ENCODE assay signal across 9 cellular contexts in the genomic region with DNA sequence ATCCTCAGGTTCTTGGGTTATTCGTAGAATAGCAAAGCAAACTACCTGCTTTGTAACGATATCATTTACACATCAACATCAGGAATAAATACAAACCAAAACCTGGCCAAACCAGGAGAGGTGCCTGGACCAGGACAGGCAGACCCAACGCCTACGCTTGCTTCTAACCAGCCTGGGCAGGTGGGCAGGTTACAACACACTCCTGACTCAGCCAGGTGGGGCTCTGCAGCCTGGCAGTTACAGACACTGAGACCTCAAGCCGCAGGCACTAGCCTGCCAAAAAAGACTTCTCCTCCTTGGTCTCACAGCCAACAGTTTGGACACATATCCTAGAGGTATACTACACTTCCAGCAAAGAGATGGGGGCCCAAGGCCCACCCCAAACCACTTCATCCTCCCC. TPM values are rescaled to one million over a fixed set of nuclear protein-coding genes. Genes with fewer than 3 reads are reported as not detected.
DNase-seq lines count a peak whose midpoint lies in the region; ATAC-seq, FAIRE-seq and TF ChIP-seq lines count a peak whose summit lies in the region.
"Had no signal": no experiment of that assay in that cellular context is flagged by ENCODE, and none has a peak within 500 bp of the region (broad histone marks: within the 10 kb centered on the region; RNA-seq: fewer than 3 reads in every experiment).

No MANE protein-coding gene starts in this region.

- TF ChIP-seq CTCF in HFFc6 (IDR thresholded peaks at IDR 0.05) (no peak), nephron progenitor cell (IDR thresholded peaks at IDR 0.05) (no peak), osteocyte (IDR thresholded peaks at IDR 0.05) (no peak)

- peak; percentile 14 for ATAC-seq in GM18517 (IDR thresholded peaks at IDR 0.05; ENCODE audit: unreplicated experiment)
- ATAC-seq in activated T-helper 17 cell treated with anti-CD3 and anti-CD28 coated beads, Interleukin-2, amount 50 U/mL, for 72 hours (replicated peaks) = peak; percentile 20

- no peak overlapping the region for H3K27ac ChIP-seq in substantia nigra (ENCODE audit: low read depth, low read length, poor library complexity, severe bottlenecking)
- H3K27ac ChIP-seq: VCaP had no signal

- DNase-seq in HFFc6 (no peak), nephron progenitor cell (no peak), osteocyte (ENCODE audit: extremely low spot score, unreplicated experiment) (no peak), substantia nigra (lab: John Stamatoyannopoulos, UW) (no peak), HTR-8/SVneo (ENCODE audit: insufficient read length, low spot score) (no peak), activated gamma-delta T cell treated with Interleukin-2 at 50 U/mL for 16 hours (no peak)

- H3K4me3 Mint-ChIP-seq in HFFc6 (no peak overlapping the region), nephron progenitor cell (no peak overlapping the region), osteocyte (ENCODE audit: unreplicated experiment) (no peak overlapping the region)
- peak overlapping the region; percentile 47 for H3K4me3 Mint-ChIP-seq in activated T-helper 17 cell treated with anti-CD3 and anti-CD28 coated beads, Interleukin-2, amount 50 U/mL, for 72 hours

- H3K27me3 Mint-ChIP-seq in HFFc6 (ENCODE audit: insufficient read depth) = peaks cover 9% of the 10 kb centered on the region
- no peaks in the 10 kb centered on the region for H3K27me3 Mint-ChIP-seq in activated T-helper 17 cell treated with anti-CD3 and anti-CD28 coated beads, Interleukin-2, amount 50 U/mL, for 72 hours
- H3K27me3 Mint-ChIP-seq in nephron progenitor cell (ENCODE audit: low read depth, poor library complexity) = no peaks in the 10 kb centered on the region
- no peaks in the 10 kb centered on the region for H3K27me3 Mint-ChIP-seq in osteocyte (ENCODE audit: unreplicated experiment)

- H3K9me3 Mint-ChIP-seq in HFFc6 (no peaks in the 10 kb centered on the region), nephron progenitor cell (no peaks in the 10 kb centered on the region), osteocyte (ENCODE audit: unreplicated experiment) (no peaks in the 10 kb centered on the region)
- H3K9me3 Mint-ChIP-seq in activated T-helper 17 cell treated with anti-CD3 and anti-CD28 coated beads, Interleukin-2, amount 50 U/mL, for 72 hours = no peaks in the 10 kb centered on the region

- H3K27ac Mint-ChIP-seq in HFFc6 = peak overlapping the region; percentile 41; the same call in 1 of the 2 replicates
- H3K27ac Mint-ChIP-seq in activated T-helper 17 cell treated with anti-CD3 and anti-CD28 coated beads, Interleukin-2, amount 50 U/mL, for 72 hours = peak overlapping the region; percentile 64
- peak overlapping the region; percentile 80 for H3K27ac Mint-ChIP-seq in nephron progenitor cell
- H3K27ac Mint-ChIP-seq in osteocyte (ENCODE audit: unreplicated experiment) = no peak overlapping the region

- H3K4me1 Mint-ChIP-seq in HFFc6 (ENCODE audit: low read depth) = peaks cover 85% of the 10 kb centered on the region
- peaks cover 67% of the 10 kb centered on the region for H3K4me1 Mint-ChIP-seq in activated T-helper 17 cell treated with anti-CD3 and anti-CD28 coated beads, Interleukin-2, amount 50 U/mL, for 72 hours
- peaks cover 78% of the 10 kb centered on the region for H3K4me1 Mint-ChIP-seq in nephron progenitor cell
- peaks cover 70% of the 10 kb centered on the region for H3K4me1 Mint-ChIP-seq in osteocyte (ENCODE audit: unreplicated experiment)

- FAIRE-seq in HTR-8/SVneo (lab: Jason Lieb, UNC) = no peak

- H3K36me3 Mint-ChIP-seq in HFFc6 (ENCODE audit: low read depth) (peaks cover 13% of the 10 kb centered on the region), nephron progenitor cell (ENCODE audit: low read depth) (peaks cover 42% of the 10 kb centered on the region), osteocyte (ENCODE audit: unreplicated experiment) (peaks cover 5% of the 10 kb centered on the region)
- H3K36me3 Mint-ChIP-seq in activated T-helper 17 cell treated with anti-CD3 and anti-CD28 coated beads, Interleukin-2, amount 50 U/mL, for 72 hours (ENCODE audit: low read depth) = peaks cover 36% of the 10 kb centered on the region

RNA-seq across cellular contexts. Expression of gene ANKRD11, which starts 14.0 kb away (rescaled TPM):
- 100 to 1,000 TPM; 110 to 120 (median 116) TPM for total RNA-seq in HFFc6 (2021; fragmentation: NEBNext Ultra II Directional; extraction: Animal tissue kit (Norgen Biotek cat#: 25700))
- total RNA-seq in activated T-helper 17 cell treated with anti-CD3 and anti-CD28 coated beads, Interleukin-2, amount 50 U/mL, for 72 hours = 100 to 1,000 TPM; 166 to 178 TPM
- total RNA-seq in osteocyte = 188 and 209 TPM in 2 replicates

RNA-seq across cellular contexts. Expression of gene SPG7, which starts 31.8 kb away (rescaled TPM):
- 10 to 100 TPM; 81.5 to 97.0 (median 89.6) TPM for total RNA-seq in HFFc6 (2021; fragmentation: NEBNext Ultra II Directional; extraction: Animal tissue kit (Norgen Biotek cat#: 25700))
- total RNA-seq in activated T-helper 17 cell treated with anti-CD3 and anti-CD28 coated beads, Interleukin-2, amount 50 U/mL, for 72 hours = 100 to 1,000 TPM; 115 to 135 TPM
- total RNA-seq in osteocyte = 113 and 125 TPM in 2 replicates
